Comparison of ENCODE assay signal across 24 cellular contexts in the genomic region with DNA sequence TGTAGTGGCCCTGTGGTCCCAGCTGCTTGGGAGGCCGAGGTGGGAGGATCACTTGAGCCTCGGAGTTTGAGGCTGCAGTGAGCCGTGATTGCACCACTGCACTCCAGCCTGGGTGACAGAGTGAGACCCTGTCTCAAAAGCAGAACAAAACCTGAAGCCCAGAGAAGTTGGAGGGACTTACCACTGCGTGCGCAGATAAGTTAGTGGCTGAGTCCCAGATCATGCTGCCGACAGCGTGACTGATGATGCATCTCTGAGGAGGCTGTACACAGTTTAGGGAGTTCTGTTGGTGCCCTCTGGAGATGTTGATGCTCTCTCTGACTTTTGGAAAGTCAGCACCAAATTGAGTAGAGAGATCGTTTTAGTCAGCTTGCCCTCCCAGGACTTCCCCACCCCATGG.
"Had no signal": no experiment of that assay in that cellular context is flagged by ENCODE, and none has a peak within 500 bp of the region (broad histone marks: within the 10 kb centered on the region; RNA-seq: fewer than 3 reads in every experiment).

No MANE protein-coding gene starts in this region.

- H3K4me3 ChIP-seq: colonic mucosa, esophagus squamous epithelium, gastrocnemius medialis, heart right ventricle, left ventricle myocardium inferior, lower lobe of right lung had no signal

- H3K9me3 ChIP-seq: colonic mucosa, esophagus squamous epithelium, gastrocnemius medialis, heart right ventricle, left ventricle myocardium inferior, lower lobe of right lung had no signal

- ATAC-seq: effector memory CD8-positive, alpha-beta T cell; esophagus mucosa; gastrocnemius medialis; heart right ventricle; left cardiac atrium; lower lobe of right lung had no signal

- DNase-seq: colonic mucosa; cortex of kidney; effector CD8-positive, alpha-beta T cell; effector memory CD8-positive, alpha-beta T cell; endodermal cell; erythroblast; esophagus squamous epithelium; foreskin fibroblast; foreskin melanocyte; gastrocnemius medialis; glutamatergic neuron; head of caudate nucleus; heart right ventricle; hippocampal formation; left cardiac atrium; left ventricle myocardium inferior; lower lobe of right lung; mesenchymal stem cell; midbrain had no signal

- H3K27me3 ChIP-seq: colonic mucosa, esophagus squamous epithelium, gastrocnemius medialis, heart right ventricle had no signal

- H3K27ac ChIP-seq: colonic mucosa, epithelial cell of prostate, esophagus squamous epithelium, gastrocnemius medialis, heart right ventricle, left ventricle myocardium inferior, lower lobe of right lung had no signal

- H3K4me1 ChIP-seq: colonic mucosa, lower lobe of right lung had no signal

- H3K36me3 ChIP-seq: colonic mucosa, esophagus squamous epithelium, gastrocnemius medialis, heart right ventricle, left ventricle myocardium inferior, lower lobe of right lung had no signal

- FAIRE-seq: endometrium, islet of Langerhans, keratinocyte had no signal
